ENCODE assay signal across 29 cellular contexts in genomic region chr15:27865926-27866325, GRCh38.
"Had no signal": no experiment of that assay in that cellular context is flagged by ENCODE, and none has a peak within 500 bp of the region (broad histone marks: within the 10 kb centered on the region; RNA-seq: fewer than 3 reads in every experiment).

No MANE protein-coding gene starts in this region.

- H3K4me1 ChIP-seq: heart right ventricle, left lung, neural progenitor cell, stomach, thyroid gland, upper lobe of left lung had no signal

- H3K27ac ChIP-seq: coronary artery, esophagus squamous epithelium, heart right ventricle, left lung, neural progenitor cell, ovary, stomach, thyroid gland, upper lobe of left lung had no signal

- H3K4me1 Mint-ChIP-seq: mesothelial cell of epicardium; neural progenitor cell; stimulated activated effector memory CD8-positive, alpha-beta T cell treated with anti-CD3 and anti-CD28 coated beads, Interleukin-12 subunit alpha, Interleukin-12 subunit beta, amount 100 ng/mL, for 72 hours had no signal

- H3K36me3 ChIP-seq: esophagus squamous epithelium, heart right ventricle, left lung, neural progenitor cell, ovary, stomach, thyroid gland, upper lobe of left lung had no signal

- H3K4me3 Mint-ChIP-seq: mesothelial cell of epicardium; naive B cell; natural killer cell treated with Interleukin-12 subunit alpha and Interleukin-12 subunit beta and Interleukin-15 and Interleukin-18, amount 100 ng/mL, for 72 hours; neural progenitor cell; stimulated activated effector memory CD8-positive, alpha-beta T cell treated with anti-CD3 and anti-CD28 coated beads, Interleukin-12 subunit alpha, Interleukin-12 subunit beta, amount 100 ng/mL, for 72 hours had no signal

- H3K4me2 ChIP-seq: neural progenitor cell, smooth muscle cell had no signal

- DNase-seq: dermis blood vessel endothelial cell; effector memory CD4-positive, alpha-beta T cell; esophagus squamous epithelium; foreskin melanocyte; glutamatergic neuron; heart right ventricle; hippocampal formation; left cardiac atrium; left lung; mesenchymal stem cell; mucosa of descending colon; naive B cell; nucleus accumbens; ovary; posterior cingulate gyrus; stimulated activated CD4-positive, alpha-beta T cell treated with anti-CD3 and anti-CD28 coated beads, Interleukin-12 subunit alpha, Interleukin-12 subunit beta, amount 100 ng/mL, for 4 hours; stimulated activated CD4-positive, alpha-beta T cell treated with anti-CD3 and anti-CD28 coated beads, Interleukin-2, amount 100 ng/mL, for 24 hours; stimulated activated CD4-positive, alpha-beta T cell treated with anti-CD3 and anti-CD28 coated beads, Interleukin-4, amount 100 ng/mL, for 24 hours; stimulated activated naive CD4-positive, alpha-beta T cell treated with Interleukin-2 at 50 U/mL for 16 hours; stomach; thyroid gland; upper lobe of left lung had no signal

- H3K36me3 Mint-ChIP-seq: mesothelial cell of epicardium; natural killer cell treated with Interleukin-12 subunit alpha and Interleukin-12 subunit beta and Interleukin-15 and Interleukin-18, amount 100 ng/mL, for 72 hours; stimulated activated effector memory CD8-positive, alpha-beta T cell treated with anti-CD3 and anti-CD28 coated beads, Interleukin-12 subunit alpha, Interleukin-12 subunit beta, amount 100 ng/mL, for 72 hours had no signal

- H3K9me3 ChIP-seq: esophagus squamous epithelium, heart right ventricle, ovary, thyroid gland, upper lobe of left lung had no signal

- ATAC-seq: heart right ventricle; left cardiac atrium; left lung; mucosa of descending colon; sciatic nerve; stimulated activated effector memory CD8-positive, alpha-beta T cell treated with anti-CD3 and anti-CD28 coated beads, Interleukin-12 subunit alpha, Interleukin-12 subunit beta, amount 100 ng/mL, for 72 hours had no signal

- H3K27me3 ChIP-seq: esophagus squamous epithelium, left lung, neural progenitor cell, ovary, stomach, thyroid gland, upper lobe of left lung had no signal

- H3K27ac Mint-ChIP-seq: mesothelial cell of epicardium; natural killer cell treated with Interleukin-12 subunit alpha and Interleukin-12 subunit beta and Interleukin-15 and Interleukin-18, amount 100 ng/mL, for 72 hours; neural progenitor cell; stimulated activated effector memory CD8-positive, alpha-beta T cell treated with anti-CD3 and anti-CD28 coated beads, Interleukin-12 subunit alpha, Interleukin-12 subunit beta, amount 100 ng/mL, for 72 hours had no signal

- H3K9ac ChIP-seq: neural progenitor cell had no signal

- H3K4me3 ChIP-seq: coronary artery, esophagus squamous epithelium, heart right ventricle, left lung, mucosa of descending colon, neural progenitor cell, ovary, smooth muscle cell, stomach, thyroid gland, upper lobe of left lung had no signal
